1 cellular context compared by ENCODE assay signal in the genomic region with DNA sequence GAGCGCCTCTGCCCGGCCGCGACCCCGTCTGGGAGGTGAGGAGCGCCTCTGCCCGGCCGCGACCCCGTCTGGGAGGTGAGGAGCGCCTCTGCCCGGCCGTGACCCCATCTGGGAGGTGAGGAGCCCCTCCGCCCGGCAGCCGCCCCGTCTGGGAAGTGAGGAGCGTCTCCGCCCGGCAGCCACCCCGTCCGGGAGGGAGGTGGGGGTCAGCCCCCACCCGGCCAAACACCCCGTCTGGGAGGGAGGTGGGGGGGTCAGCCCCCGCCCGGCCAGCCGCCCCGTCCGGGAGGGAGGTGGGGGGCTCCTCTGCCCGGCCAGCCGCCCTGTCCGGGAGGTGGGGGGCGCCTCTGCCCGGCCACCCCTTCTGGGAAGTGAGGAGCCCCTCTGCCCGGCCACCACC. TPM values are rescaled to one million over a fixed set of nuclear protein-coding genes. Genes with fewer than 3 reads are reported as not detected.
DNase-seq lines count a peak whose midpoint lies in the region.
"Not testable (repeated sequence)": the region's sequence is repeated elsewhere in the genome, so short reads cannot be mapped to it uniquely, and the experiment has no call there.

No MANE protein-coding gene starts in this region.

- peak; percentile 51 for DNase-seq in cardiac septum (ENCODE audit: low spot score)

- intact Hi-C loops in cardiac septum (cut with DNase I) = not testable (repeated sequence)

RNA-seq across cellular contexts. Expression of gene KAT14, which starts 56.8 kb away (rescaled TPM):
- total RNA-seq in cardiac septum = 9.7 TPM

RNA-seq across cellular contexts. Expression of gene PET117, which starts 56.8 kb away (rescaled TPM):
- 11.0 TPM for total RNA-seq in cardiac septum
